ENCODE assay signal across 8 cellular contexts in the genomic region with DNA sequence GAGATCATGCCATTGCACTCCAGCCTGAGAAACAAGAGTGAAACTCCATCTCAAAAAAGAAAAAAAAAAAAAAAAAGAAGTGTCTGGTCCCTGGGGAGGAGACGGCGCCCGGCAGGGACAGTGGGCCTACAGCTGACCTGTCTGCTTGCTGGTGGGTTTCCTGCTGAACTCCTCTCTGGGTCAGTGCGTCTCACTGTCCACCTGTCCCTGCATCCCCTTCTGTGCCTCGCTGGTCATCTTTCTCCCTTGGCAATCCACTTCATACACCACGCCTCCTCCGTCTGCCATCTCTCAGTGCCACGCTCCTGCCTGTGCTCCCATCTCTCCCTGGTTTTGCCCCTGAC.
DNase-seq lines count a peak whose midpoint lies in the region; ATAC-seq and TF ChIP-seq lines count a peak whose summit lies in the region.

No MANE protein-coding gene starts in this region.

- H3K27ac Mint-ChIP-seq in IgD-negative memory B cell (peak overlapping the region in 2 of 3 donors; percentile 93 to 96), nephron (peak overlapping the region; percentile 61 to 86 (median 82))

- H3K9me3 Mint-ChIP-seq in IgD-negative memory B cell (no peaks in the 10 kb centered on the region), nephron (peaks cover 26% of the 10 kb centered on the region)

- H3K36me3 Mint-ChIP-seq in IgD-negative memory B cell (peaks cover 6% of the 10 kb centered on the region), nephron (ENCODE audit: low read depth) (peaks cover 32% of the 10 kb centered on the region)

- ATAC-seq in GM18867 (IDR thresholded peaks at IDR 0.05; ENCODE audit: unreplicated experiment), result peak; percentile 3

- H3K4me3 Mint-ChIP-seq in IgD-negative memory B cell (peak overlapping the region; percentile 91 to 98 (median 96)), nephron (peak overlapping the region; percentile 96 to 100 (median 97))

- DNase-seq in choroid plexus epithelial cell (ENCODE audit: low read depth) (no peak), NCI-H510A treated with DMSO at 0.1 percent for 48 hours (lab: John Stamatoyannopoulos, UW) (no peak), NCI-H526 treated with DMSO at 0.1 percent for 48 hours (lab: John Stamatoyannopoulos, UW) (no peak), NCI-H1694 treated with DMSO at 0.1 percent for 48 hours (lab: John Stamatoyannopoulos, UW) (no peak)
- DNase-seq in central memory CD4-positive, alpha-beta T cell, result no peak

- H3K4me1 Mint-ChIP-seq in IgD-negative memory B cell, result peaks cover 9 to 18% (median 16%) of the 10 kb centered on the region in 3 donors
- H3K4me1 Mint-ChIP-seq in nephron, result peaks cover 12% of the 10 kb centered on the region

- TF ChIP-seq CTCF in choroid plexus epithelial cell (conservative IDR thresholded peaks at IDR 0.05; ENCODE audit: low read depth, low read length), result no peak
- no peak for TF ChIP-seq CTCF in nephron (IDR thresholded peaks at IDR 0.05; ENCODE audit: unreplicated experiment in 3 of 3)

- H3K27me3 Mint-ChIP-seq in IgD-negative memory B cell (no peaks in the 10 kb centered on the region), nephron (ENCODE audit: low read depth) (peaks cover 3% of the 10 kb centered on the region)

- peak overlapping the region; percentile 83 for H3K4me3 ChIP-seq in choroid plexus epithelial cell (ENCODE audit: low read depth, low read length)
